ENCODE assay signal across 10 cellular contexts in genomic region chr5:116038817-116039216, GRCh38.
DNase-seq lines count a peak whose midpoint lies in the region; ATAC-seq and FAIRE-seq lines count a peak whose summit lies in the region.
"Had no signal": no experiment of that assay in that cellular context is flagged by ENCODE, and none has a peak within 500 bp of the region (broad histone marks: within the 10 kb centered on the region; RNA-seq: fewer than 3 reads in every experiment).

No MANE protein-coding gene starts in this region.

- peak overlapping the region in 1 of 2 donors; percentile 79 for H3K27ac Mint-ChIP-seq in effector memory CD8-positive, alpha-beta T cell

- H3K4me3 Mint-ChIP-seq in effector memory CD8-positive, alpha-beta T cell = peak overlapping the region in 1 of 2 donors; percentile 49
- H3K4me3 Mint-ChIP-seq: nephron had no signal

- FAIRE-seq in GM18507 (lab: Jason Lieb, UNC) = peak; percentile 60

- H3K36me3 Mint-ChIP-seq in effector memory CD8-positive, alpha-beta T cell (ENCODE audit: insufficient read depth) = peaks cover 3% of the 10 kb centered on the region

- DNase-seq in GM18507 (ENCODE audit: extremely low spot score, insufficient read length, low read depth) (no peak), HK-2 (ENCODE audit: unreplicated experiment) (no peak), NCI-H1436 treated with DMSO at 0.1 percent for 48 hours (lab: John Stamatoyannopoulos, UW) (no peak), NCI-H226 (no peak)
- peak; percentile 21 to 30 (median 30) for DNase-seq in effector memory CD8-positive, alpha-beta T cell
- no peak for DNase-seq in stimulated activated CD4-positive, alpha-beta T cell treated with anti-CD3 and anti-CD28 coated beads, Interleukin-12 subunit alpha, Interleukin-12 subunit beta, amount 100 ng/mL, for 4 hours
- DNase-seq: NCI-H526 treated with DMSO at 0.1 percent for 48 hours had no signal

- peaks cover 18 to 35% of the 10 kb centered on the region in 2 donors for H3K27me3 Mint-ChIP-seq in effector memory CD8-positive, alpha-beta T cell

- H3K9me3 Mint-ChIP-seq in effector memory CD8-positive, alpha-beta T cell = no peaks in the 10 kb centered on the region
- H3K9me3 Mint-ChIP-seq: nephron had no signal

- H3K4me1 Mint-ChIP-seq in effector memory CD8-positive, alpha-beta T cell (ENCODE audit: low read depth in 2 of 2) = peaks cover 7 to 22% of the 10 kb centered on the region in 2 donors

- ATAC-seq in GM21528 (IDR thresholded peaks at IDR 0.05; ENCODE audit: low FRiP score, unreplicated experiment) (peak; percentile 84), HG03520 (IDR thresholded peaks at IDR 0.05; ENCODE audit: unreplicated experiment) (peak; percentile 75)
- peak; percentile 88 for ATAC-seq in effector memory CD8-positive, alpha-beta T cell (replicated peaks)

Comparison
In these comparisons a context has a peak if more than half of its experiments do, and no peak if none do; other contexts are left out.
1. DNase-seq: peak in effector memory CD8-positive, alpha-beta T cell (3 of 3); none in GM18507 (single experiment), HK-2 (single experiment), stimulated activated CD4-positive, alpha-beta T cell treated with anti-CD3 and anti-CD28 coated beads, Interleukin-12 subunit alpha, Interleukin-12 subunit beta, amount 100 ng/mL, for 4 hours (single experiment), NCI-H1436 treated with DMSO at 0.1 percent for 48 hours (single experiment) and NCI-H226 (single experiment).
2. Peak in every context shown above with its lines, with median percentiles within 50 percentile points of each other: ATAC-seq.